Comparison of ENCODE assay signal across 1 cellular context in the genomic region with DNA sequence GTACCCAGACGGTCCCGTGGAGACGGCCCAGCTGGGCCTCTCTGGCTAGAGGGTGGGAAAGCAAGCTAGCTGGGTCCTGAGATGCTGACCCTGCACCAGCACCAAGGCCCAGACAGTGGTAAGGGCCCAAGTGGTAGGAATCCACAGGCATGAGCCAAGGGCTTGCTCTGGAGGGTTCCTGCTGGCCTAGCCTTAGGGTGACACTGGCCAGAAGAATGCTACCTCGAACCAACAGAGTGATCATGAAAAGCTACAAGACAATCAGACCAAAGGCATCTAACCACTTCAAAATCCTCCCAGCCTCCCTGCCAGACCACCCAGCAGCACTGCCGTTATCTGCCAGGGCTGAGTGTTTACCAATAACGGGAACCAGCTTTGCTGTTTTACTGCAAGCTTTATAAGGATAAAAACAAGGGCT.
TF ChIP-seq lines count a peak whose summit lies in the region.

No MANE protein-coding gene starts in this region.

TF ChIP-seq in GM23338, 12 proteins besides CTCF, POLR2A, EP300 and RAD21 (continued from another document):
- TF ChIP-seq ZNF462 (CRISPR knock-in tag; IDR thresholded peaks at IDR 0.05), result no peak
- TF ChIP-seq NANOG (IDR thresholded peaks at IDR 0.05; ENCODE audit: borderline replicate concordance), result no peak
- TF ChIP-seq EZH2 (IDR thresholded peaks at IDR 0.05; ENCODE audit: low read depth, unreplicated experiment), result no peak
- TF ChIP-seq, protein P1, sequence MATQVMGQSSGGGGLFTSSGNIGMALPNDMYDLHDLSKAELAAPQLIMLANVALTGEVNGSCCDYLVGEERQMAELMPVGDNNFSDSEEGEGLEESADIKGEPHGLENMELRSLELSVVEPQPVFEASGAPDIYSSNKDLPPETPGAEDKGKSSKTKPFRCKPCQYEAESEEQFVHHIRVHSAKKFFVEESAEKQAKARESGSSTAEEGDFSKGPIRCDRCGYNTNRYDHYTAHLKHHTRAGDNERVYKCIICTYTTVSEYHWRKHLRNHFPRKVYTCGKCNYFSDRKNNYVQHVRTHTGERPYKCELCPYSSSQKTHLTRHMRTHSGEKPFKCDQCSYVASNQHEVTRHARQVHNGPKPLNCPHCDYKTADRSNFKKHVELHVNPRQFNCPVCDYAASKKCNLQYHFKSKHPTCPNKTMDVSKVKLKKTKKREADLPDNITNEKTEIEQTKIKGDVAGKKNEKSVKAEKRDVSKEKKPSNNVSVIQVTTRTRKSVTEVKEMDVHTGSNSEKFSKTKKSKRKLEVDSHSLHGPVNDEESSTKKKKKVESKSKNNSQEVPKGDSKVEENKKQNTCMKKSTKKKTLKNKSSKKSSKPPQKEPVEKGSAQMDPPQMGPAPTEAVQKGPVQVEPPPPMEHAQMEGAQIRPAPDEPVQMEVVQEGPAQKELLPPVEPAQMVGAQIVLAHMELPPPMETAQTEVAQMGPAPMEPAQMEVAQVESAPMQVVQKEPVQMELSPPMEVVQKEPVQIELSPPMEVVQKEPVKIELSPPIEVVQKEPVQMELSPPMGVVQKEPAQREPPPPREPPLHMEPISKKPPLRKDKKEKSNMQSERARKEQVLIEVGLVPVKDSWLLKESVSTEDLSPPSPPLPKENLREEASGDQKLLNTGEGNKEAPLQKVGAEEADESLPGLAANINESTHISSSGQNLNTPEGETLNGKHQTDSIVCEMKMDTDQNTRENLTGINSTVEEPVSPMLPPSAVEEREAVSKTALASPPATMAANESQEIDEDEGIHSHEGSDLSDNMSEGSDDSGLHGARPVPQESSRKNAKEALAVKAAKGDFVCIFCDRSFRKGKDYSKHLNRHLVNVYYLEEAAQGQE (IDR thresholded peaks at IDR 0.05; ENCODE audit: unreplicated experiment), result no peak
- TF ChIP-seq POLR2AphosphoS5 (IDR thresholded peaks at IDR 0.05; ENCODE audit: low read depth), result no peak
- no peak for TF ChIP-seq ETS1 (IDR thresholded peaks at IDR 0.05)
- TF ChIP-seq STAT1 (IDR thresholded peaks at IDR 0.05; ENCODE audit: unreplicated experiment), result no peak
- TF ChIP-seq ZNF331 (CRISPR knock-in tag; IDR thresholded peaks at IDR 0.05; ENCODE audit: low read depth), result no peak
- no peak for TF ChIP-seq ZNF114 (CRISPR knock-in tag; IDR thresholded peaks at IDR 0.05)
